In the genomic region with DNA sequence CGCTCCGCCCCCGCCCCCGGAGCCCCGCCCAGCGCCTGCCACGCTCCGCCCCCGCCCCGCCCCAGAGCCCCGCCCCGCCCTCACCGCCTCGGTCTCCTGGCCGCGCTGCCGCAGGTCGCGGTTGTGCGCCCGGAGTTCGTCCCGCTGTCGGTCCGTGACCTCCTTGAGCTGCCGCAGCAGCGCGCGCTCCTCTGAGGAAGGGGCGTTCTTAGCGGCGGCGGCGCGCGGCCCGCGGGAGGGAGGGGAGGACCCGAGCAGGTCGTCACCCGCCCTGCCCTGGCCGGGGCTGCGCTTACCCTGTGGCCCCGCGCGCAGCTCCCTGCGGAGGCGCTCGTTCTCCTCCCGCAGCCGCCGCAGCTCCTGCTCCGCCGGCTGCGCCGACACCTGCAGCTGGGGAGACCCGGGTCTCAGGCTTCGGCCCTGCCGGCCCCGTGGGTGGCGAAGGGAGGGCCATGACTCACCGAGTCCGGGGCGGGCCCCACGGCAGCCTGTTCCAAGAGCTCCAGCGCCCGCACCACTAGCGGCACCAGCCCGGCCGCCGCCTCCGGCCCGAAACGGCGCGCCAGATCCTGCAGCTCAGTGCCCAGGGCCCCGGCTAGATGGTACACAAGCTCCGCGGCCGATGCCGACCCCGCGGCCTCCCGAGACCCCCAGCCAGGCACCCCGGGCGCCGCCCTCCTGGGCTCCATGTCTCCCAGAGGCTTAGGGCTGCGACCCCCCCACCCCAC, we compare ENCODE assay signal across 2 cellular contexts.
TF ChIP-seq lines count a peak whose summit lies in the region.

No MANE protein-coding gene starts in this region.

TF ChIP-seq in HEK293T, 16 proteins besides CTCF, POLR2A, EP300 and RAD21:
- TF ChIP-seq ZNF384 (IDR thresholded peaks at IDR 0.05) (no peak), FOXA1 (IDR thresholded peaks at IDR 0.05) (no peak), ELF4 (IDR thresholded peaks at IDR 0.05) (no peak), TARDBP (IDR thresholded peaks at IDR 0.05) (no peak), ARNT (IDR thresholded peaks at IDR 0.05) (no peak), HDGF (IDR thresholded peaks at IDR 0.05; ENCODE audit: borderline replicate concordance) (no peak), CTBP1 (IDR thresholded peaks at IDR 0.05; ENCODE audit: borderline replicate concordance) (no peak), LEF1 (IDR thresholded peaks at IDR 0.05; ENCODE audit: borderline replicate concordance) (no peak), FOXM1 (IDR thresholded peaks at IDR 0.05; ENCODE audit: borderline replicate concordance) (no peak), NFRKB (IDR thresholded peaks at IDR 0.05) (no peak), SUZ12 (IDR thresholded peaks at IDR 0.05) (no peak), SP1 (IDR thresholded peaks at IDR 0.05) (no peak), L3MBTL2 (conservative IDR thresholded peaks at IDR 0.05) (no peak), FOXK2 (IDR thresholded peaks at IDR 0.05) (no peak), BHLHE40 (IDR thresholded peaks at IDR 0.05; ENCODE audit: borderline replicate concordance) (no peak)
- TF ChIP-seq, protein P1, sequence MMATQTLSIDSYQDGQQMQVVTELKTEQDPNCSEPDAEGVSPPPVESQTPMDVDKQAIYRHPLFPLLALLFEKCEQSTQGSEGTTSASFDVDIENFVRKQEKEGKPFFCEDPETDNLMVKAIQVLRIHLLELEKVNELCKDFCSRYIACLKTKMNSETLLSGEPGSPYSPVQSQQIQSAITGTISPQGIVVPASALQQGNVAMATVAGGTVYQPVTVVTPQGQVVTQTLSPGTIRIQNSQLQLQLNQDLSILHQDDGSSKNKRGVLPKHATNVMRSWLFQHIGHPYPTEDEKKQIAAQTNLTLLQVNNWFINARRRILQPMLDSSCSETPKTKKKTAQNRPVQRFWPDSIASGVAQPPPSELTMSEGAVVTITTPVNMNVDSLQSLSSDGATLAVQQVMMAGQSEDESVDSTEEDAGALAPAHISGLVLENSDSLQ (IDR thresholded peaks at IDR 0.05) = no peak
TF ChIP-seq in HEK293T: peak in this region for 0.

TF ChIP-seq in HepG2, 621 proteins besides CTCF, POLR2A, EP300 and RAD21 (continues in another document):
- no peak; the same call in 1 of the 2 replicates for TF ChIP-seq TFDP2 (CRISPR knock-in tag; IDR thresholded peaks at IDR 0.05)
- no peak for TF ChIP-seq ZNF713 (CRISPR knock-in tag; IDR thresholded peaks at IDR 0.05)
- TF ChIP-seq CBX1 (IDR thresholded peaks at IDR 0.05; ENCODE audit: low read depth) = no peak
- TF ChIP-seq RNF219 (CRISPR knock-in tag; IDR thresholded peaks at IDR 0.05) = no peak
- TF ChIP-seq, protein P2, sequence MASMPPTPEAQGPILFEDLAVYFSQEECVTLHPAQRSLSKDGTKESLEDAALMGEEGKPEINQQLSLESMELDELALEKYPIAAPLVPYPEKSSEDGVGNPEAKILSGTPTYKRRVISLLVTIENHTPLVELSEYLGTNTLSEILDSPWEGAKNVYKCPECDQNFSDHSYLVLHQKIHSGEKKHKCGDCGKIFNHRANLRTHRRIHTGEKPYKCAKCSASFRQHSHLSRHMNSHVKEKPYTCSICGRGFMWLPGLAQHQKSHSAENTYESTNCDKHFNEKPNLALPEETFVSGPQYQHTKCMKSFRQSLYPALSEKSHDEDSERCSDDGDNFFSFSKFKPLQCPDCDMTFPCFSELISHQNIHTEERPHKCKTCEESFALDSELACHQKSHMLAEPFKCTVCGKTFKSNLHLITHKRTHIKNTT (CRISPR knock-in tag; IDR thresholded peaks at IDR 0.05) = no peak
- no peak for TF ChIP-seq GATA4 (IDR thresholded peaks at IDR 0.05; ENCODE audit: borderline replicate concordance, low read depth)
- no peak for TF ChIP-seq MEIS1 (CRISPR knock-in tag; IDR thresholded peaks at IDR 0.05; ENCODE audit: borderline replicate concordance)
- TF ChIP-seq, protein P3, sequence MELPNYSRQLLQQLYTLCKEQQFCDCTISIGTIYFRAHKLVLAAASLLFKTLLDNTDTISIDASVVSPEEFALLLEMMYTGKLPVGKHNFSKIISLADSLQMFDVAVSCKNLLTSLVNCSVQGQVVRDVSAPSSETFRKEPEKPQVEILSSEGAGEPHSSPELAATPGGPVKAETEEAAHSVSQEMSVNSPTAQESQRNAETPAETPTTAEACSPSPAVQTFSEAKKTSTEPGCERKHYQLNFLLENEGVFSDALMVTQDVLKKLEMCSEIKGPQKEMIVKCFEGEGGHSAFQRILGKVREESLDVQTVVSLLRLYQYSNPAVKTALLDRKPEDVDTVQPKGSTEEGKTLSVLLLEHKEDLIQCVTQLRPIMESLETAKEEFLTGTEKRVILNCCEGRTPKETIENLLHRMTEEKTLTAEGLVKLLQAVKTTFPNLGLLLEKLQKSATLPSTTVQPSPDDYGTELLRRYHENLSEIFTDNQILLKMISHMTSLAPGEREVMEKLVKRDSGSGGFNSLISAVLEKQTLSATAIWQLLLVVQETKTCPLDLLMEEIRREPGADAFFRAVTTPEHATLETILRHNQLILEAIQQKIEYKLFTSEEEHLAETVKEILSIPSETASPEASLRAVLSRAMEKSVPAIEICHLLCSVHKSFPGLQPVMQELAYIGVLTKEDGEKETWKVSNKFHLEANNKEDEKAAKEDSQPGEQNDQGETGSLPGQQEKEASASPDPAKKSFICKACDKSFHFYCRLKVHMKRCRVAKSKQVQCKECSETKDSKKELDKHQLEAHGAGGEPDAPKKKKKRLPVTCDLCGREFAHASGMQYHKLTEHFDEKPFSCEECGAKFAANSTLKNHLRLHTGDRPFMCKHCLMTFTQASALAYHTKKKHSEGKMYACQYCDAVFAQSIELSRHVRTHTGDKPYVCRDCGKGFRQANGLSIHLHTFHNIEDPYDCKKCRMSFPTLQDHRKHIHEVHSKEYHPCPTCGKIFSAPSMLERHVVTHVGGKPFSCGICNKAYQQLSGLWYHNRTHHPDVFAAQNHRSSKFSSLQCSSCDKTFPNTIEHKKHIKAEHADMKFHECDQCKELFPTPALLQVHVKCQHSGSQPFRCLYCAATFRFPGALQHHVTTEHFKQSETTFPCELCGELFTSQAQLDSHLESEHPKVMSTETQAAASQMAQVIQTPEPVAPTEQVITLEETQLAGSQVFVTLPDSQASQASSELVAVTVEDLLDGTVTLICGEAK (IDR thresholded peaks at IDR 0.05) = no peak
- TF ChIP-seq, protein P3 (CRISPR knock-in tag; IDR thresholded peaks at IDR 0.05) = peak; percentile 56
- no peak for TF ChIP-seq MED8 (CRISPR knock-in tag; IDR thresholded peaks at IDR 0.05; ENCODE audit: insufficient replicate concordance)
- TF ChIP-seq ZNF775 (CRISPR knock-in tag; IDR thresholded peaks at IDR 0.05; ENCODE audit: borderline replicate concordance) = no peak
- no peak for TF ChIP-seq ZKSCAN1 (IDR thresholded peaks at IDR 0.05; ENCODE audit: low read length)
- no peak for TF ChIP-seq CENPX (CRISPR knock-in tag; IDR thresholded peaks at IDR 0.05)
- no peak for TF ChIP-seq ZNF136 (CRISPR knock-in tag; IDR thresholded peaks at IDR 0.05; ENCODE audit: low read depth)
- no peak for TF ChIP-seq MIER2 (CRISPR knock-in tag; IDR thresholded peaks at IDR 0.05)
- no peak for TF ChIP-seq ZMYM2 (CRISPR knock-in tag; IDR thresholded peaks at IDR 0.05)
- no peak for TF ChIP-seq KAT2B (IDR thresholded peaks at IDR 0.05; ENCODE audit: borderline replicate concordance, low read depth, low read length)
- TF ChIP-seq FOSL1 (CRISPR knock-in tag; IDR thresholded peaks at IDR 0.05; ENCODE audit: borderline replicate concordance) = peak; percentile 38; the same call in 1 of the 2 replicates
- no peak for TF ChIP-seq ZNF7 (CRISPR knock-in tag; IDR thresholded peaks at IDR 0.05)
- peak; percentile 28; the same call in 1 of the 2 replicates for TF ChIP-seq ZSCAN25 (CRISPR knock-in tag; IDR thresholded peaks at IDR 0.05)
- no peak for TF ChIP-seq NR3C1 (CRISPR knock-in tag; IDR thresholded peaks at IDR 0.05)
- TF ChIP-seq, protein P4, sequence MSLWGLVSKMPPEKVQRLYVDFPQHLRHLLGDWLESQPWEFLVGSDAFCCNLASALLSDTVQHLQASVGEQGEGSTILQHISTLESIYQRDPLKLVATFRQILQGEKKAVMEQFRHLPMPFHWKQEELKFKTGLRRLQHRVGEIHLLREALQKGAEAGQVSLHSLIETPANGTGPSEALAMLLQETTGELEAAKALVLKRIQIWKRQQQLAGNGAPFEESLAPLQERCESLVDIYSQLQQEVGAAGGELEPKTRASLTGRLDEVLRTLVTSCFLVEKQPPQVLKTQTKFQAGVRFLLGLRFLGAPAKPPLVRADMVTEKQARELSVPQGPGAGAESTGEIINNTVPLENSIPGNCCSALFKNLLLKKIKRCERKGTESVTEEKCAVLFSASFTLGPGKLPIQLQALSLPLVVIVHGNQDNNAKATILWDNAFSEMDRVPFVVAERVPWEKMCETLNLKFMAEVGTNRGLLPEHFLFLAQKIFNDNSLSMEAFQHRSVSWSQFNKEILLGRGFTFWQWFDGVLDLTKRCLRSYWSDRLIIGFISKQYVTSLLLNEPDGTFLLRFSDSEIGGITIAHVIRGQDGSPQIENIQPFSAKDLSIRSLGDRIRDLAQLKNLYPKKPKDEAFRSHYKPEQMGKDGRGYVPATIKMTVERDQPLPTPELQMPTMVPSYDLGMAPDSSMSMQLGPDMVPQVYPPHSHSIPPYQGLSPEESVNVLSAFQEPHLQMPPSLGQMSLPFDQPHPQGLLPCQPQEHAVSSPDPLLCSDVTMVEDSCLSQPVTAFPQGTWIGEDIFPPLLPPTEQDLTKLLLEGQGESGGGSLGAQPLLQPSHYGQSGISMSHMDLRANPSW (CRISPR knock-in tag; IDR thresholded peaks at IDR 0.05; ENCODE audit: borderline replicate concordance) = no peak
- TF ChIP-seq SALL2 (CRISPR knock-in tag; IDR thresholded peaks at IDR 0.05) = no peak; the same call in 1 of the 2 replicates
- no peak for TF ChIP-seq ZNF33A (CRISPR knock-in tag; IDR thresholded peaks at IDR 0.05; ENCODE audit: borderline replicate concordance)
- no peak for TF ChIP-seq FOXA1 (IDR thresholded peaks at IDR 0.05)
- TF ChIP-seq FOXA1 (CRISPR knock-in tag; IDR thresholded peaks at IDR 0.05) = no peak
- TF ChIP-seq NPAS2 (CRISPR knock-in tag; IDR thresholded peaks at IDR 0.05; ENCODE audit: borderline replicate concordance) = no peak
- no peak for TF ChIP-seq CCAR2 (optimal IDR thresholded peaks at IDR 0.05; ENCODE audit: low read depth, low read length)
- 0 out of 2 replicates have a peak, but pooled peaks have one; percentile 58 for TF ChIP-seq NCOA1 (CRISPR knock-in tag; IDR thresholded peaks at IDR 0.05)
- TF ChIP-seq, protein P5, sequence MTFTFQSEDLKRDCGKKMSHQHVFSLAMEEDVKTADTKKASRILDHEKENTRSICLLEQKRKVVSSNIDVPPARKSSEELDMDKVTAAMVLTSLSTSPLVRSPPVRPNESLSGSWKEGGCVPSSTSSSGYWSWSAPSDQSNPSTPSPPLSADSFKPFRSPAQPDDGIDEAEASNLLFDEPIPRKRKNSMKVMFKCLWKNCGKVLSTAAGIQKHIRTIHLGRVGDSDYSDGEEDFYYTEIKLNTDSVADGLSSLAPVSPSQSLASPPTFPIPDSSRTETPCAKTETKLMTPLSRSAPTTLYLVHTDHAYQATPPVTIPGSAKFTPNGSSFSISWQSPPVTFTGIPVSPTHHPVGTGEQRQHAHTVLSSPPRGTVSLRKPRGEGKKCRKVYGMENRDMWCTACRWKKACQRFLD (CRISPR knock-in tag; IDR thresholded peaks at IDR 0.05; ENCODE audit: borderline replicate concordance) = no peak
- TF ChIP-seq, protein P6, sequence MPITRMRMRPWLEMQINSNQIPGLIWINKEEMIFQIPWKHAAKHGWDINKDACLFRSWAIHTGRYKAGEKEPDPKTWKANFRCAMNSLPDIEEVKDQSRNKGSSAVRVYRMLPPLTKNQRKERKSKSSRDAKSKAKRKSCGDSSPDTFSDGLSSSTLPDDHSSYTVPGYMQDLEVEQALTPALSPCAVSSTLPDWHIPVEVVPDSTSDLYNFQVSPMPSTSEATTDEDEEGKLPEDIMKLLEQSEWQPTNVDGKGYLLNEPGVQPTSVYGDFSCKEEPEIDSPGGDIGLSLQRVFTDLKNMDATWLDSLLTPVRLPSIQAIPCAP (CRISPR knock-in tag; IDR thresholded peaks at IDR 0.05; ENCODE audit: low read depth) = no peak
- TF ChIP-seq ZNF557 (CRISPR knock-in tag; IDR thresholded peaks at IDR 0.05) = no peak
